In genomic region chr4:4116901-4117300, GRCh38 we compare ENCODE assay signal across 1 cellular context.
TF ChIP-seq lines count a peak whose summit lies in the region.

No MANE protein-coding gene starts in this region.

TF ChIP-seq in GM12878, 131 proteins besides CTCF, POLR2A, EP300 and RAD21:
- TF ChIP-seq HCFC1 (IDR thresholded peaks at IDR 0.05; ENCODE audit: low read length) (peak; percentile 42; the same call in 1 of the 2 replicates), USF1 (IDR thresholded peaks at IDR 0.05; ENCODE audit: borderline replicate concordance, extremely low read length, insufficient read depth, low read depth, low read length) (peak; percentile 16), SIX5 (IDR thresholded peaks at IDR 0.05; ENCODE audit: low read depth, low read length, severe bottlenecking) (peak; percentile 46)
TF ChIP-seq in GM12878: peak in this region for 3; not testable (repeated sequence) for 128.
